ENCODE assay signal across 11 cellular contexts in genomic region chr9:99169982-99170761, GRCh38. TPM values are rescaled to one million over a fixed set of nuclear protein-coding genes. Genes with fewer than 3 reads are reported as not detected.
DNase-seq lines count a peak whose midpoint lies in the region; ATAC-seq and TF ChIP-seq lines count a peak whose summit lies in the region.
"Had no signal": no experiment of that assay in that cellular context is flagged by ENCODE, and none has a peak within 500 bp of the region (broad histone marks: within the 10 kb centered on the region; RNA-seq: fewer than 3 reads in every experiment).

No MANE protein-coding gene starts in this region.

- intact Hi-C loops in cardiac septum (cut with DNase I) = loop anchor here (10.0 kb wide), 1 partner anchor 1425 kb away; no protein-coding TSS in a partner anchor

- no peaks in the 10 kb centered on the region for H3K27me3 ChIP-seq in cardiac muscle cell
- H3K27me3 ChIP-seq: breast epithelium had no signal

- no peaks in the 10 kb centered on the region for H3K9me3 ChIP-seq in cardiac muscle cell (ENCODE audit: low read depth)
- H3K9me3 ChIP-seq: breast epithelium had no signal

- no peaks in the 10 kb centered on the region for H3K36me3 ChIP-seq in cardiac muscle cell
- H3K36me3 ChIP-seq: breast epithelium had no signal

- H3K4me1 ChIP-seq in cardiac muscle cell (ENCODE audit: low read depth) = peaks cover 46% of the 10 kb centered on the region
- H3K4me1 ChIP-seq: breast epithelium had no signal

- no peak overlapping the region for H3K4me3 ChIP-seq in cardiac muscle cell
- H3K4me3 ChIP-seq: breast epithelium had no signal

- peak overlapping the region; percentile 49 for H3K27ac ChIP-seq in cardiac muscle cell
- H3K27ac ChIP-seq: breast epithelium had no signal

- DNase-seq in cardiac muscle cell (ENCODE audit: low read depth in 1 of 2, low spot score in 1 of 2) (peak in 1 of 2 donors; percentile 70), cardiac septum (ENCODE audit: low spot score) (no peak), RPMI7951 (ENCODE audit: low read depth) (peak; percentile 33), iPS-NIHi11 (ENCODE audit: low spot score) (peak; percentile 70)
- DNase-seq: GF-D8 had no signal

- TF ChIP-seq CTCF in cardiac muscle cell (IDR thresholded peaks at IDR 0.05; ENCODE audit: low read depth, low read length) = peak; percentile 22

- no peak for ATAC-seq in HG02870 (IDR thresholded peaks at IDR 0.05; ENCODE audit: unreplicated experiment)
- no peak for ATAC-seq in GM18520 (IDR thresholded peaks at IDR 0.05; ENCODE audit: unreplicated experiment)
- no peak for ATAC-seq in HG03469 (IDR thresholded peaks at IDR 0.05; ENCODE audit: unreplicated experiment)
- ATAC-seq in GM21526 (IDR thresholded peaks at IDR 0.05; ENCODE audit: low FRiP score, unreplicated experiment) = no peak
- ATAC-seq: stimulated activated effector memory CD8-positive, alpha-beta T cell treated with anti-CD3 and anti-CD28 coated beads, Interleukin-12 subunit alpha, Interleukin-12 subunit beta, amount 100 ng/mL, for 72 hours had no signal

RNA-seq across cellular contexts. Expression of gene ALG2, which starts 51.6 kb away (rescaled TPM):
- total RNA-seq in cardiac muscle cell (38.3 and 46.3 TPM in 2 replicates), cardiac septum (16.0 TPM)
- polyA plus RNA-seq in cardiac muscle cell = 44.4 and 46.9 TPM in 2 replicates
- 49.4 and 55.6 TPM in 2 replicates for total RNA-seq in RPMI7951 (2014; rRNA removed; shearing (Covaris generic))

RNA-seq across cellular contexts. Expression of gene SEC61B, which starts 51.9 kb away (rescaled TPM):
- total RNA-seq in cardiac muscle cell (57.8 and 134 TPM in 2 replicates), cardiac septum (47.9 TPM)
- polyA plus RNA-seq in cardiac muscle cell = 176 and 213 TPM in 2 replicates
- total RNA-seq in RPMI7951 (2014; rRNA removed; shearing (Covaris generic)) = 267 and 309 TPM in 2 replicates
